ENCODE assay signal across 1 cellular context in genomic region chr13:32175307-32175706, GRCh38.
TF ChIP-seq lines count a peak whose summit lies in the region.

No MANE protein-coding gene starts in this region.

TF ChIP-seq in K562, 482 proteins besides CTCF, POLR2A, EP300 and RAD21 (continued from another document):
- TF ChIP-seq ZNF609 (CRISPR knock-in tag; IDR thresholded peaks at IDR 0.05; ENCODE audit: borderline replicate concordance) (no peak), HMBOX1 (IDR thresholded peaks at IDR 0.05) (no peak), CBFA2T2 (conservative IDR thresholded peaks at IDR 0.05) (peak; percentile 78), DMBX1 (CRISPR knock-in tag; IDR thresholded peaks at IDR 0.05; ENCODE audit: borderline replicate concordance) (no peak), HNRNPLL (IDR thresholded peaks at IDR 0.05; ENCODE audit: low read depth, low read length, poor library complexity, severe bottlenecking) (no peak), TCF3 (CRISPR knock-in tag; IDR thresholded peaks at IDR 0.05) (peak; percentile 72), CBX5 (IDR thresholded peaks at IDR 0.05; ENCODE audit: borderline replicate concordance, low read depth) (no peak), ELK1 (CRISPR knock-in tag; IDR thresholded peaks at IDR 0.05) (no peak), ZC3H8 (IDR thresholded peaks at IDR 0.05) (no peak), BRF1 (IDR thresholded peaks at IDR 0.05; ENCODE audit: borderline replicate concordance, extremely low read depth, insufficient read length) (no peak), TOE1 (IDR thresholded peaks at IDR 0.05; ENCODE audit: borderline replicate concordance) (no peak), TOE1 (CRISPR knock-in tag; IDR thresholded peaks at IDR 0.05; ENCODE audit: borderline replicate concordance, low read depth) (no peak), HNRNPUL1 (IDR thresholded peaks at IDR 0.05; ENCODE audit: low read length) (no peak), SMAD3 (CRISPR knock-in tag; conservative IDR thresholded peaks at IDR 0.05) (no peak), SMARCA4 (IDR thresholded peaks at IDR 0.05) (peak; percentile 82), DPF2 (IDR thresholded peaks at IDR 0.05) (peak; percentile 73), TEAD1 (CRISPR knock-in tag; IDR thresholded peaks at IDR 0.05) (no peak), BRCA1 (IDR thresholded peaks at IDR 0.05) (no peak), BRCA1 (CRISPR knock-in tag; IDR thresholded peaks at IDR 0.05) (no peak), MTA2 (IDR thresholded peaks at IDR 0.05; ENCODE audit: low read depth) (peak; percentile 60; the same call in 1 of the 2 replicates), RBM14 (IDR thresholded peaks at IDR 0.05; ENCODE audit: borderline replicate concordance, insufficient read depth, low read depth, low read length) (no peak), HDAC3 (IDR thresholded peaks at IDR 0.05; ENCODE audit: borderline replicate concordance, partially characterized antibody) (no peak), CHD4 (IDR thresholded peaks at IDR 0.05; ENCODE audit: insufficient read depth, insufficient replicate concordance, low read depth, low read length, poor library complexity, severe bottlenecking) (no peak), ZBTB7A (IDR thresholded peaks at IDR 0.05; ENCODE audit: borderline replicate concordance, control insufficient read depth, low read depth, low read length) (no peak), TFE3 (CRISPR knock-in tag; IDR thresholded peaks at IDR 0.05) (no peak)
